Comparison of ENCODE assay signal across 1 cellular context in the genomic region with DNA sequence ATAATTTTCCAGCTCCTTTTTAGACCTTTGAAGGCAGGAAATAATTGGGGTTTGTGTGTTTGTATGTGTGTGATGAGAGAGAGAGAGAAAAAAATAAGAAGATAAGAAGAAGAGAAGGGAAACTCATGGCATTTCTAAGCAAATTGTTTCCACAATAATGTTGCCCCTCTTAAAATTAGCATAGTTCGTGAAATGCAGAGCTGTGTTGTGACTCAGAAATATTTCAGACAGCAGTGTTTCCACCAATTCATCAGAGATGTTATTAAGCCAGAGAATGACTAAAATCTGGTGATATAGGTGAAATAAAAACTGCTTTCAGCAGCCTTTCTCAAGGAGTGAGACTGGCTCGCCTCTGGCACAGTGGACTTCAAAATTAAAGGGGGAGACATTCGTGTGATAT.
TF ChIP-seq lines count a peak whose summit lies in the region.

No MANE protein-coding gene starts in this region.

TF ChIP-seq in GM12878, 131 proteins besides CTCF, POLR2A, EP300 and RAD21:
- TF ChIP-seq YBX1 (IDR thresholded peaks at IDR 0.05) (no peak), DPF2 (IDR thresholded peaks at IDR 0.05) (no peak), FOXK2 (IDR thresholded peaks at IDR 0.05) (0 out of 2 replicates have a peak, but pooled peaks have one; percentile 5)
TF ChIP-seq in GM12878: peak in this region for 1.
